ENCODE assay signal across 21 cellular contexts in genomic region chr12:5456025-5456424, GRCh38. TPM values are rescaled to one million over a fixed set of nuclear protein-coding genes. Genes with fewer than 3 reads are reported as not detected.
"Had no signal": no experiment of that assay in that cellular context is flagged by ENCODE, and none has a peak within 500 bp of the region (broad histone marks: within the 10 kb centered on the region; RNA-seq: fewer than 3 reads in every experiment).

No MANE protein-coding gene starts in this region.

- H3K27ac Mint-ChIP-seq: activated CD4-positive, alpha-beta T cell treated with anti-CD3 and anti-CD28 coated beads for 36 hours; activated CD8-positive, alpha-beta T cell treated with anti-CD3 and anti-CD28 coated beads, Interleukin-2, amount 10 ng/mL, durations not matched to agents 7 days and 5 days; activated naive CD8-positive, alpha-beta T cell treated with anti-CD3 and anti-CD28 coated beads, Interleukin-2, amount 10 ng/mL, durations not matched to agents 7 days and 5 days; natural killer cell treated with Interleukin-12 subunit alpha and Interleukin-12 subunit beta and Interleukin-15 and Interleukin-18, amount 100 ng/mL, for 72 hours; progenitor cell of endocrine pancreas; stimulated activated effector memory CD8-positive, alpha-beta T cell treated with anti-CD3 and anti-CD28 coated beads, Interleukin-12 subunit alpha, Interleukin-12 subunit beta, amount 100 ng/mL, for 72 hours; T-cell had no signal

- H3K4me3 ChIP-seq: cardiac muscle cell, lung, smooth muscle cell, transverse colon had no signal

- ATAC-seq: activated CD4-positive, alpha-beta T cell treated with anti-CD3 and anti-CD28 coated beads for 36 hours; activated CD8-positive, alpha-beta T cell treated with anti-CD3 and anti-CD28 coated beads, Interleukin-2, amount 10 ng/mL, durations not matched to agents 7 days and 5 days; natural killer cell treated with Interleukin-12 subunit alpha and Interleukin-12 subunit beta and Interleukin-15 and Interleukin-18, amount 100 ng/mL, for 72 hours; stimulated activated effector memory CD8-positive, alpha-beta T cell treated with anti-CD3 and anti-CD28 coated beads, Interleukin-12 subunit alpha, Interleukin-12 subunit beta, amount 100 ng/mL, for 72 hours; T-cell had no signal

- H3K36me3 Mint-ChIP-seq: activated naive CD8-positive, alpha-beta T cell treated with anti-CD3 and anti-CD28 coated beads, Interleukin-2, amount 10 ng/mL, durations not matched to agents 7 days and 5 days; natural killer cell treated with Interleukin-12 subunit alpha and Interleukin-12 subunit beta and Interleukin-15 and Interleukin-18, amount 100 ng/mL, for 72 hours; stimulated activated effector memory CD8-positive, alpha-beta T cell treated with anti-CD3 and anti-CD28 coated beads, Interleukin-12 subunit alpha, Interleukin-12 subunit beta, amount 100 ng/mL, for 72 hours; T-cell had no signal

- H3K27ac ChIP-seq: cardiac muscle cell, epithelial cell of prostate, transverse colon, VCaP had no signal

- DNase-seq: activated CD4-positive, alpha-beta T cell treated with anti-CD3 and anti-CD28 coated beads for 36 hours; activated CD8-positive, alpha-beta memory T cell treated with anti-CD3 and anti-CD28 coated beads, Interleukin-2, amount 50 U/mL, for 48 hours; activated CD8-positive, alpha-beta T cell treated with anti-CD3 and anti-CD28 coated beads, Interleukin-2, amount 10 ng/mL, durations not matched to agents 7 days and 5 days; activated naive CD8-positive, alpha-beta T cell treated with anti-CD3 and anti-CD28 coated beads, Interleukin-2, amount 10 ng/mL, durations not matched to agents 7 days and 5 days; cortex of kidney; effector CD8-positive, alpha-beta T cell; hippocampal formation; kidney glomerular epithelial cell; occipital lobe; right cardiac atrium; T-cell; T1000; transverse colon had no signal

- H3K4me1 Mint-ChIP-seq: stimulated activated effector memory CD8-positive, alpha-beta T cell treated with anti-CD3 and anti-CD28 coated beads, Interleukin-12 subunit alpha, Interleukin-12 subunit beta, amount 100 ng/mL, for 72 hours had no signal

- H3K36me3 ChIP-seq: cardiac muscle cell, transverse colon had no signal

- H3K9me3 ChIP-seq: transverse colon had no signal

- H3K9me3 Mint-ChIP-seq: activated naive CD8-positive, alpha-beta T cell treated with anti-CD3 and anti-CD28 coated beads, Interleukin-2, amount 10 ng/mL, durations not matched to agents 7 days and 5 days; natural killer cell treated with Interleukin-12 subunit alpha and Interleukin-12 subunit beta and Interleukin-15 and Interleukin-18, amount 100 ng/mL, for 72 hours; T-cell had no signal

- H3K4me3 Mint-ChIP-seq: activated CD4-positive, alpha-beta T cell treated with anti-CD3 and anti-CD28 coated beads for 36 hours; activated CD8-positive, alpha-beta T cell treated with anti-CD3 and anti-CD28 coated beads, Interleukin-2, amount 10 ng/mL, durations not matched to agents 7 days and 5 days; activated naive CD8-positive, alpha-beta T cell treated with anti-CD3 and anti-CD28 coated beads, Interleukin-2, amount 10 ng/mL, durations not matched to agents 7 days and 5 days; natural killer cell treated with Interleukin-12 subunit alpha and Interleukin-12 subunit beta and Interleukin-15 and Interleukin-18, amount 100 ng/mL, for 72 hours; stimulated activated effector memory CD8-positive, alpha-beta T cell treated with anti-CD3 and anti-CD28 coated beads, Interleukin-12 subunit alpha, Interleukin-12 subunit beta, amount 100 ng/mL, for 72 hours; T-cell had no signal

- H3K27me3 ChIP-seq: cardiac muscle cell, transverse colon had no signal

RNA-seq across cellular contexts. Expression of gene NTF3, which starts 24.1 kb away (rescaled TPM):
- total RNA-seq: activated CD4-positive, alpha-beta T cell treated with anti-CD3 and anti-CD28 coated beads for 36 hours; activated CD8-positive, alpha-beta T cell treated with anti-CD3 and anti-CD28 coated beads, Interleukin-2, amount 10 ng/mL, durations not matched to agents 7 days and 5 days; activated naive CD8-positive, alpha-beta T cell treated with anti-CD3 and anti-CD28 coated beads, Interleukin-2, amount 10 ng/mL, durations not matched to agents 7 days and 5 days; natural killer cell treated with Interleukin-12 subunit alpha and Interleukin-12 subunit beta and Interleukin-15 and Interleukin-18, amount 100 ng/mL, for 72 hours; T-cell had no signal
